ENCODE assay signal across 23 cellular contexts in the genomic region with DNA sequence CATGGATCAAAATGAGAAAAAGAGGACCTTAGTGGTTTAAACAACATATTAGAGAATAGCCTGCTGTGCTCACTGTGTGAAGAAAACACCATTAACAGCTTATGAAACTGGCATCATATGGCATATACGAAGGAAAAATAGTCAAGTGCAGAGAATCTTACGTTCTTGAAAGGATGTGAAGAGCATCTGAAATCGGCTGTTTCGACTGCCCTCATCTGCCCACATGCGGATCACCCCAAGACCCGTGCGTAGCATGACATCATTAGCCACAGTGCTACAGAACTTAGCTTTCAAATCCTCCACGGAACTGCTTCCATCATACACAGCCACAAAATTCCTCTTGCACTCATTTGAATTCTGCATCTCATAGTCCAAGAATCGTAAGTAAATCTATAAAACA.
"Had no signal": no experiment of that assay in that cellular context is flagged by ENCODE, and none has a peak within 500 bp of the region (broad histone marks: within the 10 kb centered on the region; RNA-seq: fewer than 3 reads in every experiment).

No MANE protein-coding gene starts in this region.

- H3K27me3 ChIP-seq: ascending aorta, MG63, SJSA1 had no signal

- H3K4me1 ChIP-seq: ascending aorta, SJSA1 had no signal

- ATAC-seq: activated CD8-positive, alpha-beta T cell treated with anti-CD3 and anti-CD28 coated beads, Interleukin-2, amount 10 ng/mL, durations not matched to agents 7 days and 5 days had no signal

- H3K9me3 ChIP-seq: ascending aorta, MG63, SJSA1, SK-N-SH had no signal

- H3K36me3 ChIP-seq: ascending aorta, MG63, SJSA1 had no signal

- H3K27ac ChIP-seq: ascending aorta, SJSA1 had no signal

- H3K4me3 ChIP-seq: ascending aorta, MG63, SJSA1 had no signal

- DNase-seq: activated CD4-positive, alpha-beta T cell treated with anti-CD3 and anti-CD28 coated beads, Interleukin-2, amount 10 ng/mL, durations not matched to agents 24 days and 14 days; activated CD4-positive, alpha-beta T cell treated with anti-CD3 and anti-CD28 coated beads, Interleukin-2, amount 50 U/mL, for 4 hours; activated CD8-positive, alpha-beta T cell treated with anti-CD3 and anti-CD28 coated beads, Interleukin-2, amount 10 ng/mL, durations not matched to agents 7 days and 5 days; activated gamma-delta T cell; activated naive CD4-positive, alpha-beta T cell treated with Interleukin-2 at 50 U/mL for 16 hours; activated naive CD8-positive, alpha-beta T cell treated with anti-CD3 and anti-CD28 coated beads, Interleukin-2, amount 10 ng/mL, durations not matched to agents 7 days and 5 days; activated T-cell treated with anti-CD3 and anti-CD28 coated beads, Interleukin-2, amount 50 U/mL, for 24 hours; amygdala; caudate nucleus; cerebellar nuclear complex; Kasumi-1; MG63; NCI-H1048; NCI-H1105 treated with DMSO at 0.1 percent for 48 hours; NCI-H1436 treated with DMSO at 0.1 percent for 48 hours; NCI-H1694 treated with DMSO at 0.1 percent for 48 hours; NCI-H2029; NCI-H345; NCI-H524 treated with DMSO at 0.1 percent for 48 hours; SHP77; SK-N-SH had no signal
